12 cellular contexts compared by ENCODE assay signal in the genomic region with DNA sequence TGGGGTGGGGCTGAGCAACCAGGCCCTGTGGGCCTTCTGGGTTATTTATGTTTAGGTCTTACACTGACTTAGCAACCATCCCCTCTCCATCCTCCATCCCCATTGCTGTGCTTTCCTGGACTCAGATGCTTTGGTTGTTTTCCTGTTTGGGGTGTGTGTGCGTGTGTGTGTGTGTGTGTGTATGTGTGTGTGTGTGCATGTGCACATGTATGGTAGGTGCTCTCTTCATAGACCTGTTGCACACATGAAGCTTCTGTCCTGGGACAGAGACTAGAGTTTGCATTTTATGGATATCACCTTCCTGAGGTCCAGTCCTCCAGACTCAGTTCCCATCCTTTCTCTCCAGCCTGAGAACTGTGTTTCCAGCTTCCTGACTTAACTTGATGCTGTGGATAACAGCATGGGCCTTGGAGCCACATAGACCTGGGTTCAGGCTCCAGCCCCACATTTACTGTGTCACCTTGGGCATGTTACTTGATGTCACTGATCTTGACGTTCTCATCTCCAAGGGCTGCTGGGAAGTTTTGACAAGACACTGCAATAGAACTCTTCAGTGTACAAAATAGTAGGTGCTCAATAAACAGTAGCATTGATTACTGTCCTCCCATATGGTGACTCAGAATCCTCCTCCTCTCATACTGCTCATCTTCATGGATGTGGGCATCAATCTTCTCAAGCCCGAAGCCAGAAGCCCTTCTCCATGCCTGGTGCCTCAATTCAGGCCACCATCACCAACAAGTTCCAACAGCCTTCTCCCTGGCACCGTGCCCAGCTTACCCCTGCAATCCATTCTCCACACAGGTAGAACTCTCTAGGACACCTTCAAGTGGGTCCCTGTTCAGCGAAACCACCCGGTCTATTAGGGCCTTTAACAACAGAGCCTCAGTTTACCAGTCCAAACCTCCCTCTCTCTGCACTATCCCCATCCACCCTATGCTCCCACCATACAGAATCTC.
DNase-seq lines count a peak whose midpoint lies in the region; ATAC-seq, FAIRE-seq and TF ChIP-seq lines count a peak whose summit lies in the region.
"Had no signal": no experiment of that assay in that cellular context is flagged by ENCODE, and none has a peak within 500 bp of the region (broad histone marks: within the 10 kb centered on the region; RNA-seq: fewer than 3 reads in every experiment).

No MANE protein-coding gene starts in this region.

- H3K36me3 Mint-ChIP-seq in CD4-positive, CD25-positive, alpha-beta regulatory T cell: no peaks in the 10 kb centered on the region
- no peaks in the 10 kb centered on the region for H3K36me3 Mint-ChIP-seq in HFFc6 (ENCODE audit: low read depth)
- H3K36me3 Mint-ChIP-seq in activated T-helper 1 cell treated with anti-CD3 and anti-CD28 coated beads, Interleukin-12 subunit alpha, Interleukin-12 subunit beta, Interleukin-2, Interleukin-4 antibody, amounts not matched to agents 30 ng/mL and 10 ng/mL and 1 ng/mL, durations not matched to agents 14 hours and 24 hours and 36 hours (ENCODE audit: low read depth): no peaks in the 10 kb centered on the region

- intact Hi-C loops in activated T-helper 1 cell treated with anti-CD3 and anti-CD28 coated beads, Interleukin-12 subunit alpha, Interleukin-12 subunit beta, Interleukin-2, Interleukin-4 antibody, amounts not matched to agents 30 ng/mL and 10 ng/mL and 1 ng/mL, durations not matched to agents 14 hours and 24 hours and 36 hours (cut with micrococcal nuclease): loop anchor here (2.0 kb wide), 2 partner anchors 17 to 141 kb away; no protein-coding TSS in a partner anchor
- intact Hi-C loops in kidney (cut with DNase I): no loop called here

- H2AFZ ChIP-seq in trophoblast cell (ENCODE audit: insufficient read depth, low read length, poor library complexity): no peak overlapping the region

- H3K9me3 ChIP-seq in CD4-positive, CD25-positive, alpha-beta regulatory T cell (ENCODE audit: control insufficient read depth in 2 of 2, low read length in 2 of 2): no peaks in the 10 kb centered on the region
- H3K9me3 ChIP-seq in kidney (ENCODE audit: control insufficient read depth in 1 of 2, low read length in 2 of 2): no peaks in the 10 kb centered on the region
- H3K9me3 ChIP-seq in trophoblast cell (ENCODE audit: insufficient read depth, low read depth, low read length): no peaks in the 10 kb centered on the region
- H3K9me3 ChIP-seq: heart left ventricle, prostate gland had no signal

- no peak for ATAC-seq in CD4-positive, CD25-positive, alpha-beta regulatory T cell (ENCODE audit: low read depth in 2 of 2)
- ATAC-seq in GM18909 (IDR thresholded peaks at IDR 0.05; ENCODE audit: poor library complexity, unreplicated experiment) (no peak), GM19328 (IDR thresholded peaks at IDR 0.05; ENCODE audit: unreplicated experiment) (no peak)
- ATAC-seq: heart left ventricle had no signal

- H3K4me1 ChIP-seq in CD4-positive, CD25-positive, alpha-beta regulatory T cell (ENCODE audit: control insufficient read depth, insufficient read depth, low read length, poor library complexity, severe bottlenecking): peaks cover 68% of the 10 kb centered on the region
- H3K4me1 ChIP-seq in kidney (ENCODE audit: control insufficient read depth in 1 of 2, insufficient read depth in 1 of 2, low read depth in 1 of 2, low read length in 2 of 2) (peaks cover 0 to 10% of the 10 kb centered on the region in 2 donors), trophoblast cell (ENCODE audit: control insufficient read depth in 1 of 2, insufficient read depth in 2 of 2, low read length in 2 of 2) (peaks cover 39 to 42% of the 10 kb centered on the region in 2 experiments)
- H3K4me1 ChIP-seq: prostate gland had no signal

- no peak overlapping the region for H4K8ac ChIP-seq in trophoblast cell (ENCODE audit: low read depth, low read length)

- H3K18ac ChIP-seq in trophoblast cell (ENCODE audit: low read length): no peak overlapping the region

- H3K4ac ChIP-seq in trophoblast cell (ENCODE audit: low read depth, low read length): no peak overlapping the region

- no peak overlapping the region for H3K23ac ChIP-seq in trophoblast cell (ENCODE audit: low read length)

- DNase-seq in CD4-positive, CD25-positive, alpha-beta regulatory T cell: no peak
- no peak for DNase-seq in HFFc6
- DNase-seq in activated T-helper 1 cell treated with anti-CD3 and anti-CD28 coated beads, Interleukin-12 subunit alpha, Interleukin-12 subunit beta, Interleukin-2, Interleukin-4 antibody, amounts not matched to agents 30 ng/mL and 10 ng/mL and 1 ng/mL, durations not matched to agents 14 hours and 24 hours and 36 hours (ENCODE audit: low spot score): no peak
- peak; percentile 67 for DNase-seq in kidney
- DNase-seq in AG08395 (ENCODE audit: low spot score): no peak
- DNase-seq in trophoblast cell: no peak
- DNase-seq: NCI-H1436 had no signal

- no peak overlapping the region for H2BK5ac ChIP-seq in trophoblast cell (ENCODE audit: low read depth, low read length, poor library complexity)

- H4K12ac ChIP-seq in trophoblast cell (ENCODE audit: low read depth, low read length): no peak overlapping the region

- H3K4me3 Mint-ChIP-seq in CD4-positive, CD25-positive, alpha-beta regulatory T cell: peak overlapping the region; percentile 5 to 76 (median 37)
- H3K4me3 Mint-ChIP-seq in HFFc6: no peak overlapping the region
- peak overlapping the region; percentile 16 for H3K4me3 Mint-ChIP-seq in activated T-helper 1 cell treated with anti-CD3 and anti-CD28 coated beads, Interleukin-12 subunit alpha, Interleukin-12 subunit beta, Interleukin-2, Interleukin-4 antibody, amounts not matched to agents 30 ng/mL and 10 ng/mL and 1 ng/mL, durations not matched to agents 14 hours and 24 hours and 36 hours

- H3K14ac ChIP-seq in trophoblast cell (ENCODE audit: low read length): no peak overlapping the region

- no peaks in the 10 kb centered on the region for H3K79me2 ChIP-seq in trophoblast cell (ENCODE audit: control insufficient read depth, insufficient read depth, low read length, poor library complexity)

- no peak overlapping the region for H2BK120ac ChIP-seq in trophoblast cell (ENCODE audit: insufficient read depth, low read length, poor library complexity)

- H3K9me3 Mint-ChIP-seq in CD4-positive, CD25-positive, alpha-beta regulatory T cell: no peaks in the 10 kb centered on the region
- no peaks in the 10 kb centered on the region for H3K9me3 Mint-ChIP-seq in HFFc6
- no peaks in the 10 kb centered on the region for H3K9me3 Mint-ChIP-seq in activated T-helper 1 cell treated with anti-CD3 and anti-CD28 coated beads, Interleukin-12 subunit alpha, Interleukin-12 subunit beta, Interleukin-2, Interleukin-4 antibody, amounts not matched to agents 30 ng/mL and 10 ng/mL and 1 ng/mL, durations not matched to agents 14 hours and 24 hours and 36 hours

- H3K27ac Mint-ChIP-seq in CD4-positive, CD25-positive, alpha-beta regulatory T cell: peak overlapping the region; percentile 72 to 98 (median 85)
- H3K27ac Mint-ChIP-seq in HFFc6: peak overlapping the region; percentile 69; the same call in 1 of the 2 replicates
- H3K27ac Mint-ChIP-seq in activated T-helper 1 cell treated with anti-CD3 and anti-CD28 coated beads, Interleukin-12 subunit alpha, Interleukin-12 subunit beta, Interleukin-2, Interleukin-4 antibody, amounts not matched to agents 30 ng/mL and 10 ng/mL and 1 ng/mL, durations not matched to agents 14 hours and 24 hours and 36 hours: peak overlapping the region; percentile 62

- H2AK5ac ChIP-seq in trophoblast cell (ENCODE audit: low read length): no peak overlapping the region

- H3K27me3 ChIP-seq in CD4-positive, CD25-positive, alpha-beta regulatory T cell (ENCODE audit: control insufficient read depth, insufficient read depth, low read length): no peaks in the 10 kb centered on the region
- H3K27me3 ChIP-seq in trophoblast cell (ENCODE audit: insufficient read depth, low read length): peaks cover 6% of the 10 kb centered on the region
- H3K27me3 ChIP-seq: brain microvascular endothelial cell, heart left ventricle had no signal

- FAIRE-seq in kidney (lab: Jason Lieb, UNC): no peak

- H3K9ac ChIP-seq in kidney (ENCODE audit: low read length in 2 of 2): no peak overlapping the region
- no peak overlapping the region for H3K9ac ChIP-seq in trophoblast cell (ENCODE audit: low read length)

- TF ChIP-seq CTCF in HFFc6 (IDR thresholded peaks at IDR 0.05): no peak
- no peak for TF ChIP-seq CTCF in kidney (IDR thresholded peaks at IDR 0.05; ENCODE audit: borderline replicate concordance, extremely low read depth, insufficient read depth)

- H3K27me3 Mint-ChIP-seq in CD4-positive, CD25-positive, alpha-beta regulatory T cell: no peaks in the 10 kb centered on the region
- H3K27me3 Mint-ChIP-seq in HFFc6 (ENCODE audit: insufficient read depth): peaks cover 1% of the 10 kb centered on the region; the same call in 1 of the 2 replicates
- no peaks in the 10 kb centered on the region for H3K27me3 Mint-ChIP-seq in activated T-helper 1 cell treated with anti-CD3 and anti-CD28 coated beads, Interleukin-12 subunit alpha, Interleukin-12 subunit beta, Interleukin-2, Interleukin-4 antibody, amounts not matched to agents 30 ng/mL and 10 ng/mL and 1 ng/mL, durations not matched to agents 14 hours and 24 hours and 36 hours (ENCODE audit: insufficient read depth)

- H3K27ac ChIP-seq in CD4-positive, CD25-positive, alpha-beta regulatory T cell (ENCODE audit: insufficient read depth, low read length, poor library complexity, severe bottlenecking): peak overlapping the region; percentile 72
- H3K27ac ChIP-seq in kidney (ENCODE audit: low read depth in 2 of 2, low read length in 2 of 2) (no peak overlapping the region), trophoblast cell (ENCODE audit: low read depth, low read length) (no peak overlapping the region)
- H3K27ac ChIP-seq: brain microvascular endothelial cell had no signal

- peaks cover 9% of the 10 kb centered on the region for H3K79me1 ChIP-seq in trophoblast cell (ENCODE audit: low read length)

- no peak overlapping the region for H3K4me2 ChIP-seq in trophoblast cell (ENCODE audit: low read length)

- peak overlapping the region; percentile 48 for H3K4me3 ChIP-seq in CD4-positive, CD25-positive, alpha-beta regulatory T cell (ENCODE audit: low read depth, low read length)
- H3K4me3 ChIP-seq in kidney (ENCODE audit: low read length in 2 of 2) (no peak overlapping the region), trophoblast cell (ENCODE audit: low read depth, low read length) (no peak overlapping the region)
- H3K4me3 ChIP-seq: heart left ventricle, prostate gland had no signal

- H4K91ac ChIP-seq in trophoblast cell (ENCODE audit: low read depth, low read length): no peak overlapping the region

- no CpG with 5 or more reads among the region's 6 CpGs for WGBS in trophoblast cell (ENCODE audit: extremely low coverage, insufficient coverage, insufficient read length)

- no peaks in the 10 kb centered on the region for H3K36me3 ChIP-seq in CD4-positive, CD25-positive, alpha-beta regulatory T cell (ENCODE audit: control insufficient read depth, insufficient read depth, low read length)
- H3K36me3 ChIP-seq in kidney (ENCODE audit: control insufficient read depth in 1 of 2, insufficient read depth in 2 of 2, low read length in 2 of 2) (no peaks in the 10 kb centered on the region), trophoblast cell (ENCODE audit: control insufficient read depth in 1 of 2, insufficient read depth in 2 of 2, low read length in 2 of 2) (no peaks in the 10 kb centered on the region)
- H3K36me3 ChIP-seq: brain microvascular endothelial cell, heart left ventricle, prostate gland had no signal

- no peak overlapping the region for H2BK12ac ChIP-seq in trophoblast cell (ENCODE audit: low read length)

- H3K4me1 Mint-ChIP-seq in CD4-positive, CD25-positive, alpha-beta regulatory T cell: peaks cover 27 to 88% (median 65%) of the 10 kb centered on the region in 4 donors
- peaks cover 81% of the 10 kb centered on the region for H3K4me1 Mint-ChIP-seq in HFFc6 (ENCODE audit: low read depth)
- peaks cover 81% of the 10 kb centered on the region for H3K4me1 Mint-ChIP-seq in activated T-helper 1 cell treated with anti-CD3 and anti-CD28 coated beads, Interleukin-12 subunit alpha, Interleukin-12 subunit beta, Interleukin-2, Interleukin-4 antibody, amounts not matched to agents 30 ng/mL and 10 ng/mL and 1 ng/mL, durations not matched to agents 14 hours and 24 hours and 36 hours (ENCODE audit: low read depth)
